In the genomic region with DNA sequence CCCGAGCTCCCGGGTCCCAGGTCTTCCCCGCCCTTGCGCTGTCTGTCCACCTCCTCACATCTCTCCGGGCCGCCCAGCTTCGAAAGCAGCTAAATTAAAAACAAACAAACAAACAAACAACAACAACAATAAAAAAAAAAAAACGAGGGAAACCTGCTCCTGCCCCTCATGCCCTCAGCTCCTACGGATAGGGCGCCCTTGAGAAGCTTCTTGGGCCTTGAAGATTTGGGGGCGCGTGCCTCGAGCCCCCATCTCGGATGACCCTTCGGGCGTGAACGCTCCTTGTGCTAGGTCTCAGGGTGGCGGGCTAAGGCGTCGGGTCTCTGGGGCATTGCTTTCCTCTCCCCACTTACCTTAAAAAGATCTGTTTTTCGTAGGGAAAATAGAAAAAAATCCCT, we compare ENCODE assay signal across 8 cellular contexts. TPM values are rescaled to one million over a fixed set of nuclear protein-coding genes. Genes with fewer than 3 reads are reported as not detected.
DNase-seq lines count a peak whose midpoint lies in the region; ATAC-seq, FAIRE-seq and TF ChIP-seq lines count a peak whose summit lies in the region.

No MANE protein-coding gene starts in this region.

- FAIRE-seq in A549 (lab: Jason Lieb, UNC) = no peak

- H3K27ac ChIP-seq in A549 (no peak overlapping the region), HUES6 (ENCODE audit: low read depth, low read length) (no peak overlapping the region), duodenal mucosa (ENCODE audit: low read depth, low read length) (no peak overlapping the region)

- TF ChIP-seq EP300 in A549 (IDR thresholded peaks at IDR 0.05) = no peak

- no peaks in the 10 kb centered on the region for H3K9me3 Mint-ChIP-seq in natural killer cell

- no peak for TF ChIP-seq POLR2A in A549 (IDR thresholded peaks at IDR 0.05; ENCODE audit: low read length)

- no peaks in the 10 kb centered on the region for H3K36me3 Mint-ChIP-seq in natural killer cell

- H3K4me3 ChIP-seq in A549 (peak overlapping the region; percentile 51), HUES6 (ENCODE audit: low read depth, low read length) (peak overlapping the region; percentile 76), duodenal mucosa (ENCODE audit: low read depth in 1 of 2, low read length in 2 of 2) (peak overlapping the region; percentile 56 to 61)

- no peak for ATAC-seq in A549
- ATAC-seq in natural killer cell = no peak
- no peak for ATAC-seq in HG02642 (IDR thresholded peaks at IDR 0.05; ENCODE audit: poor library complexity, unreplicated experiment)

- peaks cover 64% of the 10 kb centered on the region for H3K27me3 ChIP-seq in HUES6 (ENCODE audit: control insufficient read depth, insufficient read depth, low read length)
- H3K27me3 ChIP-seq in duodenal mucosa (ENCODE audit: control insufficient read depth in 1 of 2, insufficient read depth in 2 of 2, low read length in 2 of 2) = peaks cover 34 to 56% of the 10 kb centered on the region in 2 donors

- H3K4me3 Mint-ChIP-seq in natural killer cell = peak overlapping the region; percentile 82

- TF ChIP-seq RAD21 in A549 (conservative IDR thresholded peaks at IDR 0.05 in 1 of 2, IDR thresholded peaks at IDR 0.05 in 1 of 2) = no peak

- peaks cover 6 to 30% of the 10 kb centered on the region in 2 donors for H3K4me1 Mint-ChIP-seq in natural killer cell

- H3K9ac ChIP-seq in HUES6 (ENCODE audit: low read length) = peak overlapping the region; percentile 60
- H3K9ac ChIP-seq in duodenal mucosa (ENCODE audit: low read depth in 1 of 2, low read length in 2 of 2) = no peak overlapping the region

- H3K4me1 ChIP-seq in A549 (peaks cover 10% of the 10 kb centered on the region), HUES6 (ENCODE audit: control insufficient read depth, insufficient read depth, low read length) (peaks cover 14% of the 10 kb centered on the region), duodenal mucosa (ENCODE audit: control insufficient read depth in 1 of 2, insufficient read depth in 2 of 2, low read length in 2 of 2) (peaks cover 13 to 15% of the 10 kb centered on the region in 2 donors)

- intact Hi-C loops in natural killer cell (cut with micrococcal nuclease) = no loop called here

- WGBS in A549 (ENCODE audit: missing lambda C conversion rate) = 5% methylated on average over 20 of the region's 21 CpGs

- no peak overlapping the region for H3K27ac Mint-ChIP-seq in natural killer cell

- TF ChIP-seq CTCF in A549 (IDR thresholded peaks at IDR 0.05) (no peak), natural killer cell (IDR thresholded peaks at IDR 0.05) (no peak)

- peaks cover 60 to 81% of the 10 kb centered on the region in 2 donors for H3K27me3 Mint-ChIP-seq in natural killer cell (ENCODE audit: low read depth in 2 of 2)

- POLR2A ChIA-PET in A549 (lab: Yijun Ruan, JAX) = no interaction called here

- H3K36me3 ChIP-seq in HUES6 (ENCODE audit: control insufficient read depth, insufficient read depth, low read length) = no peaks in the 10 kb centered on the region
- H3K36me3 ChIP-seq in duodenal mucosa (ENCODE audit: control insufficient read depth in 1 of 2, insufficient read depth in 2 of 2, low read length in 2 of 2) = no peaks in the 10 kb centered on the region

- H3K4me2 ChIP-seq in A549 = peak overlapping the region; percentile 98

- H3K9me3 ChIP-seq in A549 = no peaks in the 10 kb centered on the region
- no peaks in the 10 kb centered on the region for H3K9me3 ChIP-seq in HUES6 (ENCODE audit: control insufficient read depth, insufficient read depth, low read depth, low read length)
- no peaks in the 10 kb centered on the region for H3K9me3 ChIP-seq in duodenal mucosa (ENCODE audit: control insufficient read depth in 1 of 2, low read length in 2 of 2)

- DNase-seq in A549 (ENCODE audit: low read depth in 1 of 2, low spot score in 1 of 2) (no peak), natural killer cell (no peak), A172 (ENCODE audit: low spot score) (no peak), COR-L47 (lab: John Stamatoyannopoulos, UW) (no peak), SW480 (ENCODE audit: low spot score) (no peak)

- CTCF ChIA-PET in A549 (lab: Yijun Ruan, JAX) = interaction anchor here (0.6 to 1.2 kb wide), 3 partner anchors 27 to 359 kb away, joined by 3 to 4 read pairs (median 3); no protein-coding TSS in a partner anchor

TF ChIP-seq in A549, 52 proteins besides CTCF, POLR2A, EP300 and RAD21:
- TF ChIP-seq BHLHE40 (IDR thresholded peaks at IDR 0.05; ENCODE audit: low read depth, low read length) (no peak), RNF2 (IDR thresholded peaks at IDR 0.05; ENCODE audit: borderline replicate concordance, low read depth) (peak; percentile 77; the same call in 1 of the 2 replicates), RCOR1 (IDR thresholded peaks at IDR 0.05; ENCODE audit: low read depth, low read length) (no peak), FOXS1 (CRISPR knock-in tag; IDR thresholded peaks at IDR 0.05) (no peak), KDM1A (IDR thresholded peaks at IDR 0.05; ENCODE audit: low read depth) (no peak), CBX8 (IDR thresholded peaks at IDR 0.05) (0 out of 2 replicates have a peak, but pooled peaks have one; percentile 58)

RNA-seq across cellular contexts. Expression of a gene that starts 0.7 kb away (rescaled TPM):
- polyA plus RNA-seq in A549 (2011; rRNA removed) = not detected in 2 replicates
- polyA plus RNA-seq in A549 (2012; cell fraction: cytosol; rRNA removed) = not detected in 2 replicates
- not detected in 2 replicates for polyA plus RNA-seq in A549 (2012; cell fraction: nucleus; rRNA removed)
- polyA plus RNA-seq in A549 (2017; fragmentation: RNase III; extraction: RNeasy Plus Mini Kit Qiagen cat#74134 plus additional on column Dnase treatment) = not detected in 3 replicates
- polyA minus RNA-seq in A549 (2011; rRNA and poly(A)+ RNA removed) = not detected in 2 replicates
- not detected for total RNA-seq in natural killer cell
- 0.14 and 0.29 TPM in 2 replicates for total RNA-seq in A172 (2014; rRNA removed; shearing (Covaris generic))
